Comparison of ENCODE assay signal across 1 cellular context in genomic region chrX:110021180-110022022, GRCh38.
TF ChIP-seq lines count a peak whose summit lies in the region.

No MANE protein-coding gene starts in this region.

TF ChIP-seq in GM23338, 12 proteins besides CTCF, POLR2A, EP300 and RAD21 (continued from another document):
- TF ChIP-seq, protein P1, sequence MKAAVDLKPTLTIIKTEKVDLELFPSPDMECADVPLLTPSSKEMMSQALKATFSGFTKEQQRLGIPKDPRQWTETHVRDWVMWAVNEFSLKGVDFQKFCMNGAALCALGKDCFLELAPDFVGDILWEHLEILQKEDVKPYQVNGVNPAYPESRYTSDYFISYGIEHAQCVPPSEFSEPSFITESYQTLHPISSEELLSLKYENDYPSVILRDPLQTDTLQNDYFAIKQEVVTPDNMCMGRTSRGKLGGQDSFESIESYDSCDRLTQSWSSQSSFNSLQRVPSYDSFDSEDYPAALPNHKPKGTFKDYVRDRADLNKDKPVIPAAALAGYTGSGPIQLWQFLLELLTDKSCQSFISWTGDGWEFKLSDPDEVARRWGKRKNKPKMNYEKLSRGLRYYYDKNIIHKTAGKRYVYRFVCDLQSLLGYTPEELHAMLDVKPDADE (IDR thresholded peaks at IDR 0.05): no peak
- TF ChIP-seq NANOG (IDR thresholded peaks at IDR 0.05; ENCODE audit: borderline replicate concordance): no peak
TF ChIP-seq in GM23338: peak in this region for 0.
